Comparison of ENCODE assay signal across 17 cellular contexts in the genomic region with DNA sequence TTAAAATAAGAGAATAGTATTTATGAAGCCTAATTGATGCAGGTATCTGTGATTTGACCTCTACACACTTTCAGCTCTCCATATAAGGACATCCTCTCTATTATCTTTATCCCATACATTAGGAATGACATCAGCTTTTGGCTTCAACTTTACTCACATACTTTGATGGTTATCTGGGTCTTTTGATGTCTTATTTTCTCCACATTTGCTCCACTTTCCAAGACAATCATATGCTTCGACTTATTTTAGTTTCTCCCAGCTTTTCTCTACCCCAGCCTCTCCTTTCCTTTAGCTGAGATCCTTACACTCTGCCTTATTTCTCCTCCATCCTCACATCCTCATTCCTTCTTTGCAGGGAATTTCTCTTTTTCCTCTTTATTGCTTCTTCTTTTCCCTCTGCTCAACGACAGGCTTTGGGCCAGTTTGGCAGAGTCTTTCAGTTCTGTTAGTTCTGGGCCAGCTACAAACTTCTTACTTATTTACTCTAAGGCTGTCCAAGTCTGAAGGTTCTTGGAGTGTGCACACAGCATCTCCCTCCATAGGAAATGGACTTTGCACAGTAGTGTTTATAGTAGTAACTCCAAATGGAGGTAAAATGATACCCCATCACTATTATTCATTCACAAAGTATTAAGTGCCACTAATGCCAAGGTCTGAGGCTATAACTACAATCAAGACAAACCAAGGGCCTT. TPM values are rescaled to one million over a fixed set of nuclear protein-coding genes. Genes with fewer than 3 reads are reported as not detected.
DNase-seq lines count a peak whose midpoint lies in the region; ATAC-seq and TF ChIP-seq lines count a peak whose summit lies in the region.
"Had no signal": no experiment of that assay in that cellular context is flagged by ENCODE, and none has a peak within 500 bp of the region (broad histone marks: within the 10 kb centered on the region; RNA-seq: fewer than 3 reads in every experiment).

No MANE protein-coding gene starts in this region.

- H3K4me3 Mint-ChIP-seq in nephron: no peak overlapping the region
- H3K4me3 Mint-ChIP-seq in endodermal cell: no peak overlapping the region

- H3K27me3 ChIP-seq in endodermal cell (ENCODE audit: control insufficient read depth, insufficient read depth, low read length, poor library complexity, severe bottlenecking): no peaks in the 10 kb centered on the region
- H3K27me3 ChIP-seq: Peyer's patch had no signal

- H3K27ac ChIP-seq in 22Rv1 (peak overlapping the region; percentile 80), endodermal cell (ENCODE audit: low read depth, low read length) (no peak overlapping the region)
- H3K27ac ChIP-seq: Peyer's patch had no signal

- peaks cover 2% of the 10 kb centered on the region for H3K9me3 Mint-ChIP-seq in nephron
- no peaks in the 10 kb centered on the region for H3K9me3 Mint-ChIP-seq in endodermal cell
- H3K9me3 Mint-ChIP-seq: activated naive CD4-positive, alpha-beta T cell treated with anti-CD3 and anti-CD28 coated beads, Interleukin-2, amount 50 U/mL, for 72 hours had no signal

- H3K9me3 ChIP-seq in endodermal cell (ENCODE audit: control insufficient read depth, low read length): no peaks in the 10 kb centered on the region
- H3K9me3 ChIP-seq: Peyer's patch had no signal

- no peaks in the 10 kb centered on the region for H3K4me1 ChIP-seq in endodermal cell (ENCODE audit: control insufficient read depth, insufficient read depth, low read length)
- H3K4me1 ChIP-seq: Peyer's patch had no signal

- H3K36me3 Mint-ChIP-seq in nephron (ENCODE audit: low read depth) (no peaks in the 10 kb centered on the region), endodermal cell (ENCODE audit: low read depth) (no peaks in the 10 kb centered on the region)
- H3K36me3 Mint-ChIP-seq: activated naive CD4-positive, alpha-beta T cell treated with anti-CD3 and anti-CD28 coated beads, Interleukin-2, amount 50 U/mL, for 72 hours had no signal

- H3K27ac Mint-ChIP-seq in nephron (peak overlapping the region; percentile 72 to 80 (median 79)), endodermal cell (no peak overlapping the region)
- H3K27ac Mint-ChIP-seq: activated naive CD4-positive, alpha-beta T cell treated with anti-CD3 and anti-CD28 coated beads, Interleukin-2, amount 50 U/mL, for 72 hours had no signal

- WGBS in endodermal cell (ENCODE audit: insufficient coverage in 1 of 2, insufficient read length in 1 of 2), 2 experiments: 89 to 100% methylated on average over 1 to 2 of the region's 2 CpGs

- H3K36me3 ChIP-seq in endodermal cell (ENCODE audit: control insufficient read depth, insufficient read depth, low read length): no peaks in the 10 kb centered on the region
- H3K36me3 ChIP-seq: Peyer's patch had no signal

- H3K9ac ChIP-seq in endodermal cell (ENCODE audit: extremely low read depth, low read length, poor library complexity, severe bottlenecking): no peak overlapping the region

- TF ChIP-seq CTCF in 22Rv1 (IDR thresholded peaks at IDR 0.05) (no peak), nephron (IDR thresholded peaks at IDR 0.05; ENCODE audit: unreplicated experiment in 3 of 3) (no peak), endodermal cell (conservative IDR thresholded peaks at IDR 0.05) (no peak)

- peaks cover 6% of the 10 kb centered on the region for H3K4me1 Mint-ChIP-seq in nephron
- H3K4me1 Mint-ChIP-seq in endodermal cell: peaks cover 12% of the 10 kb centered on the region

- DNase-seq in HCEC 1CT: peak; percentile 14
- DNase-seq in dedifferentiated amniotic fluid mesenchymal stem cell (ENCODE audit: extremely low spot score): peak; percentile 43
- DNase-seq in DMS114 treated with DMSO at 0.1 percent for 48 hours (lab: John Stamatoyannopoulos, UW; ENCODE audit: unreplicated experiment): no peak
- no peak for DNase-seq in NCI-H1930 (lab: John Stamatoyannopoulos, UW)
- DNase-seq in endodermal cell: no peak
- DNase-seq: activated CD8-positive, alpha-beta memory T cell treated with anti-CD3 and anti-CD28 coated beads, Interleukin-2, amount 50 U/mL, for 4 hours; DMS153; hippocampal formation; NCI-H1417; NCI-H510A treated with DMSO at 0.1 percent for 48 hours; Peyer's patch; stimulated activated CD4-positive, alpha-beta T cell treated with anti-CD3 and anti-CD28 coated beads, Interleukin-12 subunit alpha, Interleukin-12 subunit beta, amount 100 ng/mL, for 4 hours; T-helper 1 cell had no signal

- no peak overlapping the region for H3K4me3 ChIP-seq in endodermal cell (ENCODE audit: low read length)
- H3K4me3 ChIP-seq: Peyer's patch had no signal

- no peaks in the 10 kb centered on the region for H3K27me3 Mint-ChIP-seq in nephron (ENCODE audit: low read depth)
- H3K27me3 Mint-ChIP-seq in endodermal cell (ENCODE audit: insufficient read depth): no peaks in the 10 kb centered on the region

- no peak for ATAC-seq in GM18867 (IDR thresholded peaks at IDR 0.05; ENCODE audit: unreplicated experiment)
- ATAC-seq: activated naive CD4-positive, alpha-beta T cell treated with anti-CD3 and anti-CD28 coated beads, Interleukin-2, amount 50 U/mL, for 72 hours had no signal

RNA-seq across cellular contexts. Expression of a gene that starts 50.5 kb away (rescaled TPM):
- total RNA-seq in endodermal cell: 1 to 10 TPM; 3.3 to 3.8 TPM
- 1.2 TPM for polyA plus RNA-seq in endodermal cell (2013, experiment 1 of 2)
- 1.1 TPM for polyA plus RNA-seq in endodermal cell (2013, experiment 2 of 2)

Comparison
In these comparisons a context has a peak if more than half of its experiments do, and no peak if none do; other contexts are left out.
1. DNase-seq: peak in HCEC 1CT (single experiment) and dedifferentiated amniotic fluid mesenchymal stem cell (single experiment); none in DMS114 treated with DMSO at 0.1 percent for 48 hours (single experiment), NCI-H1930 (0 of 2) and endodermal cell (single experiment).